ENCODE assay signal across 12 cellular contexts in genomic region chr3:157066335-157067071, GRCh38.
DNase-seq lines count a peak whose midpoint lies in the region; ATAC-seq and TF ChIP-seq lines count a peak whose summit lies in the region.
"Had no signal": no experiment of that assay in that cellular context is flagged by ENCODE, and none has a peak within 500 bp of the region (broad histone marks: within the 10 kb centered on the region; RNA-seq: fewer than 3 reads in every experiment).

No MANE protein-coding gene starts in this region.

- no peak for TF ChIP-seq POLR2A in spleen (IDR thresholded peaks at IDR 0.05)

- peak overlapping the region; percentile 48 for H3K27ac Mint-ChIP-seq in glutamatergic neuron (ENCODE audit: unreplicated experiment)

- H3K9me3 Mint-ChIP-seq in glutamatergic neuron (ENCODE audit: unreplicated experiment) = peaks cover 2% of the 10 kb centered on the region

- H3K36me3 ChIP-seq in spleen = no peaks in the 10 kb centered on the region

- no peak overlapping the region for H3K4me3 Mint-ChIP-seq in glutamatergic neuron (ENCODE audit: unreplicated experiment)

- intact Hi-C loops in spleen (cut with DNase I; ENCODE audit: low total_unique reads) = loop anchor here (10.0 kb wide), 1 partner anchor 252 kb away; no protein-coding TSS in a partner anchor

- H3K4me1 Mint-ChIP-seq in glutamatergic neuron (ENCODE audit: low read depth, unreplicated experiment) = peaks cover 23% of the 10 kb centered on the region

- H3K27me3 ChIP-seq in spleen (replicated peaks in 1 of 7) = no peaks in the 10 kb centered on the region

- 85 to 88% (median 87%) methylated on average over 11 of the region's 11 CpGs for WGBS in spleen, 5 donors

- ATAC-seq in HG02885 (IDR thresholded peaks at IDR 0.05; ENCODE audit: poor library complexity, unreplicated experiment) (no peak), HG03196 (IDR thresholded peaks at IDR 0.05; ENCODE audit: unreplicated experiment) (no peak)
- ATAC-seq: HCT116 had no signal

- peaks cover 6% of the 10 kb centered on the region for H3K27me3 Mint-ChIP-seq in glutamatergic neuron (ENCODE audit: unreplicated experiment)

- TF ChIP-seq CTCF in VCaP (conservative IDR thresholded peaks at IDR 0.05) (no peak), glutamatergic neuron (IDR thresholded peaks at IDR 0.05; ENCODE audit: partially characterized antibody, unreplicated experiment) (no peak), spleen (IDR thresholded peaks at IDR 0.05 in 8 of 11, conservative IDR thresholded peaks at IDR 0.05 in 3 of 11) (no peak)

- DNase-seq in DMS 273 (lab: John Stamatoyannopoulos, UW; ENCODE audit: unreplicated experiment) (peak; percentile 74), DMS 273 treated with DMSO at 0.1 percent for 48 hours (lab: John Stamatoyannopoulos, UW) (no peak), glutamatergic neuron (no peak), spleen (peak; percentile 57)
- no peak for DNase-seq in activated CD8-positive, alpha-beta memory T cell treated with anti-CD3 and anti-CD28 coated beads for 24 hours
- DNase-seq: activated CD8-positive, alpha-beta memory T cell treated with anti-CD3 and anti-CD28 coated beads, Interleukin-2, amount 50 U/mL, for 48 hours; NCI-H146 had no signal

- peaks cover 0 to 41% (median 11%) of the 10 kb centered on the region in 6 donors for H3K4me1 ChIP-seq in spleen

- no peak overlapping the region for H3K4me3 ChIP-seq in spleen

- no peaks in the 10 kb centered on the region for H3K9me3 ChIP-seq in spleen

- H3K36me3 Mint-ChIP-seq in glutamatergic neuron (ENCODE audit: unreplicated experiment) = no peaks in the 10 kb centered on the region

- H3K27ac ChIP-seq in VCaP = peak overlapping the region; percentile 61
- H3K27ac ChIP-seq in spleen = peak overlapping the region in 2 of 8 donors; percentile 2 to 15
- H3K27ac ChIP-seq: 22Rv1 had no signal

Comparison
In these comparisons a context has a peak if more than half of its experiments do, and no peak if none do; other contexts are left out.
1. DNase-seq: peak in DMS 273 (single experiment) and spleen (single experiment); none in DMS 273 treated with DMSO at 0.1 percent for 48 hours (single experiment), glutamatergic neuron (single experiment) and activated CD8-positive, alpha-beta memory T cell treated with anti-CD3 and anti-CD28 coated beads for 24 hours (single experiment).